Comparison of ENCODE assay signal across 8 cellular contexts in genomic region chr5:128538249-128539037, GRCh38. TPM values are rescaled to one million over a fixed set of nuclear protein-coding genes. Genes with fewer than 3 reads are reported as not detected.
DNase-seq lines count a peak whose midpoint lies in the region; ATAC-seq and TF ChIP-seq lines count a peak whose summit lies in the region.

No MANE protein-coding gene starts in this region.

- ATAC-seq in SK-N-SH treated with all-trans-retinoic acid at 6 μM for 48 hours = peak; percentile 77
- peak; percentile 90 for ATAC-seq in Right ventricle myocardium inferior
- ATAC-seq in HG02840 (IDR thresholded peaks at IDR 0.05; ENCODE audit: low FRiP score, unreplicated experiment) = no peak

- DNase-seq in HFFc6 = peak; percentile 89
- DNase-seq in Right ventricle myocardium inferior (ENCODE audit: missing footprints) = peak; percentile 89
- DNase-seq in NCI-H2227 (lab: John Stamatoyannopoulos, UW; ENCODE audit: unreplicated experiment) = no peak
- no peak for DNase-seq in activated naive CD4-positive, alpha-beta T cell treated with Interleukin-2 at 50 U/mL for 16 hours
- DNase-seq in globus pallidus (ENCODE audit: low spot score) = no peak

- H3K9me3 Mint-ChIP-seq in HFFc6 = peaks cover 6% of the 10 kb centered on the region; the same call in 1 of the 2 replicates

- peak overlapping the region; percentile 52 for H3K27ac Mint-ChIP-seq in HFFc6

- no peak for TF ChIP-seq CTCF in HFFc6 (IDR thresholded peaks at IDR 0.05)
- TF ChIP-seq CTCF in parathyroid adenoma (IDR thresholded peaks at IDR 0.05) = no peak

- peaks cover 22% of the 10 kb centered on the region for H3K36me3 Mint-ChIP-seq in HFFc6 (ENCODE audit: low read depth)

- no peaks in the 10 kb centered on the region for H3K4me1 ChIP-seq in parathyroid adenoma

- H3K27me3 Mint-ChIP-seq in HFFc6 (ENCODE audit: insufficient read depth) = no peaks in the 10 kb centered on the region

- no peaks in the 10 kb centered on the region for H3K9me3 ChIP-seq in parathyroid adenoma (ENCODE audit: control insufficient read depth, low read length)

- H3K4me3 Mint-ChIP-seq in HFFc6 = peak overlapping the region; percentile 95

- H3K4me1 Mint-ChIP-seq in HFFc6 (ENCODE audit: low read depth) = peaks cover 28% of the 10 kb centered on the region

- peak overlapping the region; percentile 38 for H3K4me3 ChIP-seq in parathyroid adenoma (ENCODE audit: low read depth, low read length)

- no peaks in the 10 kb centered on the region for H3K27me3 ChIP-seq in parathyroid adenoma (ENCODE audit: control insufficient read depth, insufficient read depth, low read length)

- H3K9ac ChIP-seq in parathyroid adenoma = no peak overlapping the region

- peak overlapping the region; percentile 48 for H3K4me2 ChIP-seq in parathyroid adenoma (ENCODE audit: low read length)

- intact Hi-C loops in Right ventricle myocardium inferior (cut with DNase I) = loop anchor here (10.0 kb wide), 1 partner anchor 136 kb away; no protein-coding TSS in a partner anchor

- no peak overlapping the region for H3K27ac ChIP-seq in parathyroid adenoma

- no peaks in the 10 kb centered on the region for H3K36me3 ChIP-seq in parathyroid adenoma (ENCODE audit: control insufficient read depth, insufficient read depth, low read length)

- no peaks in the 10 kb centered on the region for H3K79me2 ChIP-seq in parathyroid adenoma

- H2AFZ ChIP-seq in parathyroid adenoma = peak overlapping the region; percentile 48

TF ChIP-seq in SK-N-SH treated with all-trans-retinoic acid at 6 μM for 48 hours, 23 proteins besides CTCF, POLR2A, EP300 and RAD21:
- TF ChIP-seq, protein P1, sequence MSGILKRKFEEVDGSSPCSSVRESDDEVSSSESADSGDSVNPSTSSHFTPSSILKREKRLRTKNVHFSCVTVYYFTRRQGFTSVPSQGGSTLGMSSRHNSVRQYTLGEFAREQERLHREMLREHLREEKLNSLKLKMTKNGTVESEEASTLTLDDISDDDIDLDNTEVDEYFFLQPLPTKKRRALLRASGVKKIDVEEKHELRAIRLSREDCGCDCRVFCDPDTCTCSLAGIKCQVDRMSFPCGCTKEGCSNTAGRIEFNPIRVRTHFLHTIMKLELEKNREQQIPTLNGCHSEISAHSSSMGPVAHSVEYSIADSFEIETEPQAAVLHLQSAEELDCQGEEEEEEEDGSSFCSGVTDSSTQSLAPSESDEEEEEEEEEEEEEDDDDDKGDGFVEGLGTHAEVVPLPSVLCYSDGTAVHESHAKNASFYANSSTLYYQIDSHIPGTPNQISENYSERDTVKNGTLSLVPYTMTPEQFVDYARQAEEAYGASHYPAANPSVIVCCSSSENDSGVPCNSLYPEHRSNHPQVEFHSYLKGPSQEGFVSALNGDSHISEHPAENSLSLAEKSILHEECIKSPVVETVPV (CRISPR knock-in tag; IDR thresholded peaks at IDR 0.05) = no peak
TF ChIP-seq in SK-N-SH treated with all-trans-retinoic acid at 6 μM for 48 hours: peak in this region for 0.

RNA-seq across cellular contexts. Expression of gene FBN2, which starts 0.4 kb away (rescaled TPM):
- total RNA-seq in HFFc6 (2021; fragmentation: NEBNext Ultra II Directional; extraction: Animal tissue kit (Norgen Biotek cat#: 25700)) = 100 to 1,000 TPM; 174 to 272 (median 186) TPM
- 23.8 TPM for total RNA-seq in Right ventricle myocardium inferior

Comparison
In these comparisons a context has a peak if more than half of its experiments do, and no peak if none do; other contexts are left out.
1. DNase-seq: peak in HFFc6 (single experiment) and Right ventricle myocardium inferior (single experiment); none in NCI-H2227 (single experiment), activated naive CD4-positive, alpha-beta T cell treated with Interleukin-2 at 50 U/mL for 16 hours (single experiment) and globus pallidus (single experiment).